ENCODE assay signal across 26 cellular contexts in genomic region chr2:187118331-187119099, GRCh38.
DNase-seq lines count a peak whose midpoint lies in the region; ATAC-seq and TF ChIP-seq lines count a peak whose summit lies in the region.
"Had no signal": no experiment of that assay in that cellular context is flagged by ENCODE, and none has a peak within 500 bp of the region (broad histone marks: within the 10 kb centered on the region; RNA-seq: fewer than 3 reads in every experiment).

No MANE protein-coding gene starts in this region.

- H3K4me1 ChIP-seq in IMR-90 (ENCODE audit: control insufficient read depth, insufficient read depth, low read length) (no peaks in the 10 kb centered on the region), neuronal stem cell (ENCODE audit: control insufficient read depth in 2 of 2, insufficient read depth in 1 of 2, low read depth in 1 of 2, low read length in 2 of 2) (peaks cover 0 to 2% of the 10 kb centered on the region in 2 donors), spleen (no peaks in the 10 kb centered on the region)
- H3K4me1 ChIP-seq: BLaER1 treated with 17β-estradiol and CSF1 and Interleukin-3, amounts not matched to agents 10 nM and 100 nM had no signal

- peak overlapping the region; percentile 0 for H3K27ac Mint-ChIP-seq in T-helper 17 cell
- H3K27ac Mint-ChIP-seq: CD4-positive, alpha-beta T cell had no signal

- H3K18ac ChIP-seq in IMR-90 (ENCODE audit: low read depth, low read length) = no peak overlapping the region
- no peak overlapping the region for H3K18ac ChIP-seq in neuronal stem cell (ENCODE audit: low read length)

- H3K9me1 ChIP-seq in IMR-90 (ENCODE audit: insufficient read depth, low read length) = no peaks in the 10 kb centered on the region

- in situ Hi-C loops in IMR-90 (cut with MboI; ENCODE audit: low sequenced_read_pairs) = no loop called here

- no peak overlapping the region for H3K27ac ChIP-seq in IMR-90 (ENCODE audit: insufficient read depth, low read length)
- no peak overlapping the region for H3K27ac ChIP-seq in neuronal stem cell (replicated peaks; ENCODE audit: low read length)
- H3K27ac ChIP-seq in spleen = no peak overlapping the region
- H3K27ac ChIP-seq: BLaER1 treated with 17β-estradiol and CSF1 and Interleukin-3, amounts not matched to agents 10 nM and 100 nM had no signal

- H2BK15ac ChIP-seq in IMR-90 (ENCODE audit: low read depth, low read length) = no peak overlapping the region
- no peak overlapping the region for H2BK15ac ChIP-seq in neuronal stem cell (ENCODE audit: low read length)

- TF ChIP-seq POLR2A in IMR-90 (IDR thresholded peaks at IDR 0.05; ENCODE audit: low read depth, low read length) (no peak), spleen (IDR thresholded peaks at IDR 0.05) (no peak)

- H3K14ac ChIP-seq in IMR-90 (replicated peaks; ENCODE audit: low read depth, low read length) (no peak overlapping the region), neuronal stem cell (ENCODE audit: low read length) (no peak overlapping the region)

- TF ChIP-seq CTCF in IMR-90 (conservative IDR thresholded peaks at IDR 0.05; ENCODE audit: low read depth, low read length) (no peak), spleen (IDR thresholded peaks at IDR 0.05 in 8 of 11, conservative IDR thresholded peaks at IDR 0.05 in 3 of 11) (no peak)

- ATAC-seq in IMR-90 (ENCODE audit: low read depth) (no peak), T-helper 17 cell (no peak)
- ATAC-seq: HCT116 had no signal

- POLR2A ChIA-PET in IMR-90 (lab: Charles Lee; ENCODE audit: unreplicated experiment) = no interaction called here

- DNase-seq in IMR-90 (no peak), T-helper 17 cell (no peak), foreskin melanocyte (peak; percentile 21), neuronal stem cell (ENCODE audit: low spot score) (no peak), AG20443 (ENCODE audit: low spot score) (no peak), KG1 (lab: John Stamatoyannopoulos, UW) (no peak), NCI-H187 treated with DMSO at 0.1 percent for 48 hours (lab: John Stamatoyannopoulos, UW) (no peak), spleen (no peak)
- DNase-seq: AML-193; CD4-positive, alpha-beta T cell; DMS 273 treated with DMSO at 0.1 percent for 48 hours; DMS79; EL; GF-D8; GOT3; Kasumi-1; MV-4-11; NCI-H1105; NCI-H1436 treated with DMSO at 0.1 percent for 48 hours; NCI-H1930; NCI-H2107; NCI-H446; NCI-H524 treated with DMSO at 0.1 percent for 48 hours; NCI-H774 had no signal

- H4K8ac ChIP-seq in IMR-90 (ENCODE audit: low read depth in 2 of 2, low read length in 2 of 2) (no peak overlapping the region), neuronal stem cell (ENCODE audit: low read depth, low read length) (no peak overlapping the region)

- no peak overlapping the region for H4K5ac ChIP-seq in IMR-90 (ENCODE audit: low read depth, low read length)

- H2AFZ ChIP-seq in IMR-90 (replicated peaks; ENCODE audit: low read length, poor library complexity) (no peak overlapping the region), neuronal stem cell (ENCODE audit: low read length) (peak overlapping the region; percentile 78)

- H3K9me3 ChIP-seq in IMR-90 (ENCODE audit: control insufficient read depth, insufficient read depth, low read length) (no peaks in the 10 kb centered on the region), T-helper 17 cell (ENCODE audit: control insufficient read depth, low read length, poor library complexity, severe bottlenecking) (no peaks in the 10 kb centered on the region), neuronal stem cell (replicated peaks in 1 of 2; ENCODE audit: control insufficient read depth in 2 of 2, insufficient read depth in 1 of 2, low read depth in 1 of 2, low read length in 2 of 2) (no peaks in the 10 kb centered on the region), spleen (no peaks in the 10 kb centered on the region)
- H3K9me3 ChIP-seq: BLaER1 treated with 17β-estradiol and CSF1 and Interleukin-3, amounts not matched to agents 10 nM and 100 nM had no signal

- H2BK12ac ChIP-seq in neuronal stem cell (ENCODE audit: low read length) = no peak overlapping the region

- no peak overlapping the region for H2AK9ac ChIP-seq in IMR-90 (replicated peaks; ENCODE audit: low read depth, low read length, poor library complexity)

- no peaks in the 10 kb centered on the region for H3K36me3 ChIP-seq in IMR-90 (ENCODE audit: control insufficient read depth, insufficient read depth, low read length)
- H3K36me3 ChIP-seq in neuronal stem cell (replicated peaks in 1 of 2; ENCODE audit: control insufficient read depth in 2 of 2, insufficient read depth in 2 of 2, low read length in 2 of 2) = no peaks in the 10 kb centered on the region
- no peaks in the 10 kb centered on the region for H3K36me3 ChIP-seq in spleen
- H3K36me3 ChIP-seq: BLaER1 treated with 17β-estradiol and CSF1 and Interleukin-3, amounts not matched to agents 10 nM and 100 nM had no signal

- TF ChIP-seq RAD21 in IMR-90 (IDR thresholded peaks at IDR 0.05; ENCODE audit: low read length) = no peak

- no peak overlapping the region for H2BK5ac ChIP-seq in IMR-90 (ENCODE audit: low read depth, low read length, poor library complexity, severe bottlenecking)
- no peak overlapping the region for H2BK5ac ChIP-seq in neuronal stem cell (ENCODE audit: low read length)

- H3K27me3 Mint-ChIP-seq in T-helper 17 cell = no peaks in the 10 kb centered on the region
- H3K27me3 Mint-ChIP-seq: CD4-positive, alpha-beta T cell had no signal

- H3K9ac ChIP-seq in IMR-90 (ENCODE audit: low read depth, low read length) = no peak overlapping the region
- H3K9ac ChIP-seq in neuronal stem cell (ENCODE audit: low read depth, low read length, poor library complexity) = no peak overlapping the region
- H3K9ac ChIP-seq: BLaER1 treated with 17β-estradiol and CSF1 and Interleukin-3, amounts not matched to agents 10 nM and 100 nM had no signal

- H2BK120ac ChIP-seq in IMR-90 (ENCODE audit: low read depth, low read length) (no peak overlapping the region), neuronal stem cell (ENCODE audit: low read depth, low read length) (no peak overlapping the region)

- H3K23ac ChIP-seq in IMR-90 (ENCODE audit: low read depth, low read length) (no peak overlapping the region), neuronal stem cell (ENCODE audit: low read depth, low read length, poor library complexity) (no peak overlapping the region)

- H2BK20ac ChIP-seq in IMR-90 (ENCODE audit: low read depth, low read length) = no peak overlapping the region

- CTCF ChIA-PET in IMR-90 (lab: Yijun Ruan, JAX) = no interaction called here

- H3K27me3 ChIP-seq in IMR-90 (ENCODE audit: control insufficient read depth, insufficient read depth, low read length) = no peaks in the 10 kb centered on the region
- no peaks in the 10 kb centered on the region for H3K27me3 ChIP-seq in neuronal stem cell (ENCODE audit: control insufficient read depth in 3 of 3, insufficient read depth in 3 of 3, low read depth in 1 of 3, low read length in 3 of 3)
- no peaks in the 10 kb centered on the region for H3K27me3 ChIP-seq in spleen (replicated peaks in 1 of 7)
- H3K27me3 ChIP-seq: BLaER1 treated with 17β-estradiol and CSF1 and Interleukin-3, amounts not matched to agents 10 nM and 100 nM had no signal

- H2AK5ac ChIP-seq in IMR-90 (ENCODE audit: low read depth, low read length) (no peak overlapping the region), neuronal stem cell (ENCODE audit: low read depth, low read length) (no peak overlapping the region)

- dilution Hi-C loops in IMR-90 (cut with HindIII; ENCODE audit: low sequenced_read_pairs, unreplicated experiment) = no loop called here

- no peaks in the 10 kb centered on the region for H3K36me3 Mint-ChIP-seq in T-helper 17 cell (ENCODE audit: low read depth)

- H3K4me3 Mint-ChIP-seq in T-helper 17 cell = no peak overlapping the region
- H3K4me3 Mint-ChIP-seq: CD4-positive, alpha-beta T cell had no signal

- H3K4me3 ChIP-seq in IMR-90 (ENCODE audit: insufficient read depth, low read depth, low read length) = no peak overlapping the region
- H3K4me3 ChIP-seq in neuronal stem cell (ENCODE audit: low read length in 2 of 2) = no peak overlapping the region
- H3K4me3 ChIP-seq in spleen = no peak overlapping the region
- H3K4me3 ChIP-seq: BLaER1 treated with 17β-estradiol and CSF1 and Interleukin-3, amounts not matched to agents 10 nM and 100 nM had no signal

- H4K20me1 ChIP-seq in IMR-90 (ENCODE audit: insufficient read depth, low read length) = no peaks in the 10 kb centered on the region
- H4K20me1 ChIP-seq: BLaER1 treated with 17β-estradiol and CSF1 and Interleukin-3, amounts not matched to agents 10 nM and 100 nM had no signal

- H3K4me2 ChIP-seq in IMR-90 (ENCODE audit: low read depth, low read length) = no peak overlapping the region
- H3K4me2 ChIP-seq in neuronal stem cell (ENCODE audit: insufficient read depth, low read length, poor library complexity, severe bottlenecking) = no peak overlapping the region
- H3K4me2 ChIP-seq: BLaER1 treated with 17β-estradiol and CSF1 and Interleukin-3, amounts not matched to agents 10 nM and 100 nM had no signal

- no peak overlapping the region for H3K56ac ChIP-seq in IMR-90 (ENCODE audit: extremely low read depth, insufficient read depth, low read length)

- no peaks in the 10 kb centered on the region for H3K79me1 ChIP-seq in IMR-90 (ENCODE audit: low read depth in 1 of 2, low read length in 2 of 2)
- H3K79me1 ChIP-seq in neuronal stem cell (ENCODE audit: low read depth, low read length) = no peaks in the 10 kb centered on the region

- intact Hi-C loops in IMR-90 (cut with micrococcal nuclease) (no loop called here), spleen (cut with DNase I; ENCODE audit: low total_unique reads) (no loop called here)

- H3K4ac ChIP-seq in IMR-90 (ENCODE audit: low read depth, low read length) = no peak overlapping the region
- H3K4ac ChIP-seq in neuronal stem cell (ENCODE audit: low read length) = no peak overlapping the region

- WGBS in IMR-90 (ENCODE audit: extremely low coverage in 2 of 2, insufficient read length in 1 of 2), 2 experiments = no CpG with 5 or more reads among the region's 10 CpGs
- WGBS in neuronal stem cell (ENCODE audit: extremely low coverage in 2 of 2, insufficient read length in 2 of 2, insufficient replicate concordance in 1 of 2), 2 donors = no CpG with 5 or more reads among the region's 10 CpGs
- 77 to 87% (median 80%) methylated on average over 10 of the region's 10 CpGs for WGBS in spleen, 5 donors

- BruUV-seq in IMR-90 (replicated peaks; lab: Mats Ljungman, UMichigan) = no TSS peak

- no peaks in the 10 kb centered on the region for H3K4me1 Mint-ChIP-seq in T-helper 17 cell

- H4K91ac ChIP-seq in IMR-90 (ENCODE audit: insufficient read depth, low read depth, low read length) (no peak overlapping the region), neuronal stem cell (ENCODE audit: low read depth, low read length, poor library complexity) (no peak overlapping the region)

TF ChIP-seq in IMR-90, 13 proteins besides CTCF, POLR2A, EP300 and RAD21:
- TF ChIP-seq RFX5 (IDR thresholded peaks at IDR 0.05; ENCODE audit: low read depth, low read length) (no peak), MAFK (IDR thresholded peaks at IDR 0.05; ENCODE audit: low read depth, low read length) (0 out of 2 replicates have a peak, but pooled peaks have one; percentile 2), MXI1 (IDR thresholded peaks at IDR 0.05; ENCODE audit: borderline replicate concordance, low read depth, low read length) (no peak)
